Comparison of ENCODE assay signal across 8 cellular contexts in the genomic region with DNA sequence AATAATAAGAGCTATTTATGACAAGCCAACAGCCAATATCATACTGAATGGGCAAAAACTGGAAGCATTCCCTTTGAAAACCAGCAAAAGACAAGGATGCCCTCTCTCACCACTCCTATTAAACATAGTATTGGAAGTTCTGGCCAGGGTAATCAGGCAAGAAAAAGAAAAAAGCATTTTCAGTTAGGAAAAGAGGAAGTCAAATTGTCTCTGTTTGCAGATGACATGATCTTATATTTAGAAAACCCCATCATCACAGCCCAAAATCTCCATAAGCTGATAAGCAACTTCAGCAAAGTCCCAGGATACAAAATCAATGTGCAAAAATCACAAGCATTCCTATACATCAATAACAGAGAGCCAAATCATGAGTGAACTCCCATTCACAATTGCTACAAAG. TPM values are rescaled to one million over a fixed set of nuclear protein-coding genes. Genes with fewer than 3 reads are reported as not detected.
"Had no signal": no experiment of that assay in that cellular context is flagged by ENCODE, and none has a peak within 500 bp of the region (broad histone marks: within the 10 kb centered on the region; RNA-seq: fewer than 3 reads in every experiment).

No MANE protein-coding gene starts in this region.

RNA-seq across cellular contexts. Expression of gene IGSF10, which starts 27.0 kb away (rescaled TPM):
- total RNA-seq: activated CD4-positive, alpha-beta memory T cell treated with anti-CD3 and anti-CD28 coated beads, Interleukin-2, amount 10 ng/mL, durations not matched to agents 7 days and 5 days; activated CD4-positive, alpha-beta T cell treated with anti-CD3 and anti-CD28 coated beads for 36 hours; activated CD4-positive, alpha-beta T cell treated with anti-CD3 and anti-CD28 coated beads, Interleukin-2, amount 10 ng/mL, durations not matched to agents 7 days and 5 days; activated CD8-positive, alpha-beta memory T cell treated with anti-CD3 and anti-CD28 coated beads, Interleukin-2, amount 10 ng/mL, durations not matched to agents 7 days and 5 days; activated CD8-positive, alpha-beta T cell treated with anti-CD3 and anti-CD28 coated beads, Interleukin-2, amount 10 ng/mL, durations not matched to agents 7 days and 5 days; activated naive CD8-positive, alpha-beta T cell treated with anti-CD3 and anti-CD28 coated beads, Interleukin-2, amount 10 ng/mL, durations not matched to agents 7 days and 5 days; activated T-helper 2 cell treated with anti-CD3 and anti-CD28 coated beads, Interferon-gamma antibody, Interleukin-2, Interleukin-4, amounts not matched to agents 10 μg/mL and 5 μg/mL and 100 μg/mL, durations not matched to agents 14 hours and 24 hours and 36 hours had no signal
- polyA plus RNA-seq: cardiac muscle cell had no signal
